8 cellular contexts compared by ENCODE assay signal in genomic region chrX:40736170-40736505, GRCh38. TPM values are rescaled to one million over a fixed set of nuclear protein-coding genes. Genes with fewer than 3 reads are reported as not detected.
A peak's percentile ranks its signal among the peaks of the same experiment; 100 is the strongest.
DNase-seq lines count a peak whose midpoint lies in the region; ATAC-seq and TF ChIP-seq lines count a peak whose summit lies in the region.

No MANE protein-coding gene starts in this region.

- H3K9me3 ChIP-seq in breast epithelium = no peaks in the 10 kb centered on the region
- no peaks in the 10 kb centered on the region for H3K9me3 ChIP-seq in lower lobe of right lung

- in situ Hi-C loops in ACHN (cut with HindIII; ENCODE audit: low pct_ligation_motif_present, low pct_unique_long_range_greater_than_20kb, low sequenced_read_pairs) = no loop called here

- peaks cover 0 to 57% (median 0%) of the 10 kb centered on the region in 3 donors for H3K27me3 Mint-ChIP-seq in CD14-positive monocyte (ENCODE audit: low read depth in 3 of 3)

- peaks cover 0 to 6% of the 10 kb centered on the region in 2 donors for H3K4me1 ChIP-seq in breast epithelium
- H3K4me1 ChIP-seq in lower lobe of right lung = peaks cover 19% of the 10 kb centered on the region
- H3K4me1 ChIP-seq in urinary bladder (ENCODE audit: insufficient read depth) = no peaks in the 10 kb centered on the region

- peaks cover 0 to 8% (median 0%) of the 10 kb centered on the region in 7 donors for H3K9me3 Mint-ChIP-seq in CD14-positive monocyte

- intact Hi-C loops in CD14-positive monocyte (cut with micrococcal nuclease) = loop anchor here (10.0 kb wide), 3 partner anchors 81 to 389 kb away; partner anchors contain the start of gene CXorf38 (in 1 of the 2)
- intact Hi-C loops in breast epithelium (cut with DNase I; ENCODE audit: low total_unique reads) = no loop called here
- intact Hi-C loops in lower lobe of right lung (cut with DNase I) = no loop called here

- DNase-seq in CD14-positive monocyte (ENCODE audit: low spot score) = no peak
- DNase-seq in HT-29 (ENCODE audit: low spot score) = peak; percentile 9
- DNase-seq in breast epithelium (ENCODE audit: low spot score in 2 of 2) = no peak
- DNase-seq in lower lobe of right lung = no peak
- no peak for DNase-seq in ACHN
- DNase-seq in NCI-H2171 (lab: John Stamatoyannopoulos, UW) = no peak

- peak overlapping the region; percentile 82 to 89 for H3K4me3 Mint-ChIP-seq in CD14-positive monocyte

- H3K4me3 ChIP-seq in breast epithelium (peak overlapping the region; percentile 70 to 97 (median 76)), lower lobe of right lung (peak overlapping the region; percentile 70), urinary bladder (ENCODE audit: low read depth, low read length) (peak overlapping the region; percentile 78)

- peaks cover 4 to 7% of the 10 kb centered on the region in 2 donors for H3K36me3 Mint-ChIP-seq in CD14-positive monocyte

- no peak for TF ChIP-seq POLR2A in breast epithelium (IDR thresholded peaks at IDR 0.05)

- H3K27me3 ChIP-seq in breast epithelium = peaks cover 0 to 32% of the 10 kb centered on the region in 2 donors
- no peaks in the 10 kb centered on the region for H3K27me3 ChIP-seq in lower lobe of right lung (ENCODE audit: low read depth)

- H3K27ac Mint-ChIP-seq in CD14-positive monocyte = peak overlapping the region; percentile 98 to 99 (median 99)

- TF ChIP-seq CTCF in CD14-positive monocyte (IDR thresholded peaks at IDR 0.05) (no peak), breast epithelium (IDR thresholded peaks at IDR 0.05) (no peak), lower lobe of right lung (IDR thresholded peaks at IDR 0.05) (no peak)

- H3K27ac ChIP-seq in breast epithelium = peak overlapping the region; percentile 93 to 98
- peak overlapping the region; percentile 96 for H3K27ac ChIP-seq in lower lobe of right lung
- H3K27ac ChIP-seq in urinary bladder (ENCODE audit: low read depth) = peak overlapping the region; percentile 97

- ATAC-seq in lower lobe of right lung (peak in 1 of 2 donors; percentile 22), HG02973 (IDR thresholded peaks at IDR 0.05; ENCODE audit: unreplicated experiment) (no peak)

- H3K36me3 ChIP-seq in breast epithelium = no peaks in the 10 kb centered on the region
- no peaks in the 10 kb centered on the region for H3K36me3 ChIP-seq in lower lobe of right lung
- H3K36me3 ChIP-seq in urinary bladder (ENCODE audit: insufficient read depth) = no peaks in the 10 kb centered on the region

- WGBS in urinary bladder = under 1% methylated on average over 17 of the region's 17 CpGs

- H3K4me1 Mint-ChIP-seq in CD14-positive monocyte = peaks cover 31% of the 10 kb centered on the region

RNA-seq across cellular contexts. Expression of gene MED14, which starts 0.8 kb away (rescaled TPM):
- 1 to 10 TPM; 3.6 to 6.8 TPM for polyA plus RNA-seq in CD14-positive monocyte
- 9.1 and 12.8 TPM in 2 replicates for total RNA-seq in HT-29 (2014; rRNA removed; shearing (Covaris generic))
- total RNA-seq in breast epithelium = 10 to 100 TPM; 25.8 to 41.4 (median 33.8) TPM
- total RNA-seq in lower lobe of right lung = 32.6 TPM
- total RNA-seq in urinary bladder = 66.7 TPM
- polyA plus RNA-seq in urinary bladder = 21.4 TPM

Comparison
In these comparisons a context has a peak if more than half of its experiments do, and no peak if none do; other contexts are left out.
1. intact Hi-C loops: an anchor here in CD14-positive monocyte (10.0 kb wide); none called in breast epithelium and lower lobe of right lung.